Comparison of ENCODE assay signal across 9 cellular contexts in the genomic region with DNA sequence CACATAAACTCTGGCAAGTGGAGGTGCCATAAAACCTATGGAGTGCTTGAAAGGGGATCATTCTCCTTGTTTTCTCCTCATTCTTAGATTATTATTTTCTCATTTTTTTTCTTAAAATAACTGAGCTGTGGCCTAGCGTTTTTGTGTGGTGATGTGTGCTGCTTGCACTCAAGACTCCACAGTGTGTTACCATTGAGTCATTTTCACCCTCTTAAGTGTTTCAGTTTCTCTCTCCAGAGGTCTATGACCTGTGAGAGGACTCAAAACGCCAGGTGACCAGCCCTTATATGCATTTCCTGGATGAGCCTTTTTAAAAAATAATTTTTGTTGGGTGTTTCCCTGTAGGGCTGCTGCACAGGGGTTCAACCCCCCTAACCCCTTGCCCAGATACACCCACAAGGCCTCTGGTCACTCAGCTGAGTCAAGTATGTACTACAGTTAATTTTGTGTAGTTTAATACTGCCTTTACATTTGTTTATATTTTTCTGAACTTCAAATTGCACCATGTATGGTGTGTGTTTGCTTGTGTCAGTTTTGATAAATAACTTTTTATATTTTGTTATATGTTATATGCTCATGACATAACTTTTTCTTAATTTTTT. TPM values are rescaled to one million over a fixed set of nuclear protein-coding genes. Genes with fewer than 3 reads are reported as not detected.
DNase-seq lines count a peak whose midpoint lies in the region; ATAC-seq and TF ChIP-seq lines count a peak whose summit lies in the region.
"Had no signal": no experiment of that assay in that cellular context is flagged by ENCODE, and none has a peak within 500 bp of the region (broad histone marks: within the 10 kb centered on the region; RNA-seq: fewer than 3 reads in every experiment).

No MANE protein-coding gene starts in this region.

- POLR2A ChIA-PET in HEK293T (lab: Yijun Ruan, JAX) = no interaction called here

- H2BK120ac ChIP-seq in mesenchymal stem cell (ENCODE audit: low read depth, low read length) = no peak overlapping the region

- no peak overlapping the region for H3K4me2 ChIP-seq in mesenchymal stem cell (ENCODE audit: low read length, poor library complexity, severe bottlenecking)

- intact Hi-C loops in esophagus muscularis mucosa (cut with DNase I) = no loop called here

- H3K9ac ChIP-seq in mesenchymal stem cell (ENCODE audit: low read length) = no peak overlapping the region

- no peak overlapping the region for H4K8ac ChIP-seq in mesenchymal stem cell (ENCODE audit: low read length)

- H3K4me3 ChIP-seq in mesenchymal stem cell (ENCODE audit: insufficient read depth in 1 of 2, low read depth in 1 of 2, low read length in 2 of 2) = no peak overlapping the region
- no peak overlapping the region for H3K4me3 ChIP-seq in esophagus muscularis mucosa

- H2BK15ac ChIP-seq in mesenchymal stem cell (ENCODE audit: low read depth, poor library complexity, severe bottlenecking) = no peak overlapping the region

- DNase-seq in mesenchymal stem cell (peak; percentile 7), esophagus muscularis mucosa (ENCODE audit: extremely low spot score) (no peak), NCI-H82 (lab: John Stamatoyannopoulos, UW) (no peak), HEK293T (ENCODE audit: extremely low spot score) (no peak), activated gamma-delta T cell treated with Interleukin-2 at 50 U/mL for 16 hours (no peak)
- DNase-seq: NCI-H2171 had no signal

- H3K27me3 ChIP-seq in mesenchymal stem cell (ENCODE audit: control insufficient read depth in 1 of 2, insufficient read depth in 1 of 2, low read length in 2 of 2) (no peaks in the 10 kb centered on the region), esophagus muscularis mucosa (no peaks in the 10 kb centered on the region)

- H3K4me1 ChIP-seq in mesenchymal stem cell (ENCODE audit: control insufficient read depth, insufficient read depth, low read depth, low read length) (no peaks in the 10 kb centered on the region), esophagus muscularis mucosa (no peaks in the 10 kb centered on the region)

- TF ChIP-seq POLR2A in esophagus muscularis mucosa (IDR thresholded peaks at IDR 0.05; ENCODE audit: low read depth) = no peak

- TF ChIP-seq CTCF in esophagus muscularis mucosa (IDR thresholded peaks at IDR 0.05) = no peak

- H2BK5ac ChIP-seq in mesenchymal stem cell (ENCODE audit: low read depth, low read length, poor library complexity, severe bottlenecking) = no peak overlapping the region

- no peak overlapping the region for H3K4ac ChIP-seq in mesenchymal stem cell (ENCODE audit: low read depth in 1 of 2, low read length in 2 of 2)

- H3K27ac ChIP-seq in mesenchymal stem cell (ENCODE audit: low read length, poor library complexity, severe bottlenecking) (no peak overlapping the region), esophagus muscularis mucosa (replicated peaks in 1 of 4) (no peak overlapping the region)

- no CpG with 5 or more reads among the region's 2 CpGs for WGBS in mesenchymal stem cell
- WGBS in esophagus muscularis mucosa = 64% methylated on average over 2 of the region's 2 CpGs

- H3K36me3 ChIP-seq in mesenchymal stem cell (ENCODE audit: control insufficient read depth in 1 of 2, insufficient read depth in 2 of 2, low read depth in 1 of 2, low read length in 2 of 2) = no peaks in the 10 kb centered on the region
- H3K36me3 ChIP-seq in esophagus muscularis mucosa = no peaks in the 10 kb centered on the region

- no peak overlapping the region for H2AK5ac ChIP-seq in mesenchymal stem cell (ENCODE audit: low read length, severe bottlenecking)

- no peak overlapping the region for H3K14ac ChIP-seq in mesenchymal stem cell (ENCODE audit: low read length in 2 of 2)

- CTCF ChIA-PET in HEK293T (lab: Yijun Ruan, JAX) = no interaction called here

- H2BK12ac ChIP-seq in mesenchymal stem cell (ENCODE audit: low read length in 2 of 2) = no peak overlapping the region

- ATAC-seq in GM18873 (IDR thresholded peaks at IDR 0.05; ENCODE audit: low FRiP score, unreplicated experiment) = peak; percentile 99
- ATAC-seq in GM21723 (IDR thresholded peaks at IDR 0.05; ENCODE audit: unreplicated experiment) = peak; percentile 100
- peak; percentile 97 for ATAC-seq in HG03469 (IDR thresholded peaks at IDR 0.05; ENCODE audit: unreplicated experiment)

- H3K9me3 ChIP-seq in mesenchymal stem cell (ENCODE audit: control insufficient read depth, low read length) (peaks cover 2% of the 10 kb centered on the region), esophagus muscularis mucosa (no peaks in the 10 kb centered on the region)

- H2AFZ ChIP-seq in mesenchymal stem cell (ENCODE audit: low read depth, low read length) = no peak overlapping the region

- no peak overlapping the region for H4K91ac ChIP-seq in mesenchymal stem cell (ENCODE audit: low read length)

- no peak overlapping the region for H3K18ac ChIP-seq in mesenchymal stem cell (ENCODE audit: low read depth in 1 of 2, low read length in 2 of 2)

- H3K23ac ChIP-seq in mesenchymal stem cell (ENCODE audit: low read length in 2 of 2) = no peak overlapping the region

- H3K79me1 ChIP-seq in mesenchymal stem cell (replicated peaks; ENCODE audit: low read length, poor library complexity, severe bottlenecking) = no peaks in the 10 kb centered on the region

- TF ChIP-seq EP300 in esophagus muscularis mucosa (IDR thresholded peaks at IDR 0.05) = no peak

TF ChIP-seq in HEK293T, 16 proteins besides CTCF, POLR2A, EP300 and RAD21:
- no peak for TF ChIP-seq BHLHE40 (IDR thresholded peaks at IDR 0.05; ENCODE audit: borderline replicate concordance)
- TF ChIP-seq HDGF (IDR thresholded peaks at IDR 0.05; ENCODE audit: borderline replicate concordance) = no peak
- no peak for TF ChIP-seq FOXK2 (IDR thresholded peaks at IDR 0.05)
- no peak for TF ChIP-seq CTBP1 (IDR thresholded peaks at IDR 0.05; ENCODE audit: borderline replicate concordance)
- no peak for TF ChIP-seq L3MBTL2 (conservative IDR thresholded peaks at IDR 0.05)
- TF ChIP-seq, protein P1, sequence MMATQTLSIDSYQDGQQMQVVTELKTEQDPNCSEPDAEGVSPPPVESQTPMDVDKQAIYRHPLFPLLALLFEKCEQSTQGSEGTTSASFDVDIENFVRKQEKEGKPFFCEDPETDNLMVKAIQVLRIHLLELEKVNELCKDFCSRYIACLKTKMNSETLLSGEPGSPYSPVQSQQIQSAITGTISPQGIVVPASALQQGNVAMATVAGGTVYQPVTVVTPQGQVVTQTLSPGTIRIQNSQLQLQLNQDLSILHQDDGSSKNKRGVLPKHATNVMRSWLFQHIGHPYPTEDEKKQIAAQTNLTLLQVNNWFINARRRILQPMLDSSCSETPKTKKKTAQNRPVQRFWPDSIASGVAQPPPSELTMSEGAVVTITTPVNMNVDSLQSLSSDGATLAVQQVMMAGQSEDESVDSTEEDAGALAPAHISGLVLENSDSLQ (IDR thresholded peaks at IDR 0.05) = no peak
- TF ChIP-seq ARNT (IDR thresholded peaks at IDR 0.05) = no peak
- no peak for TF ChIP-seq ZNF384 (IDR thresholded peaks at IDR 0.05)
- no peak for TF ChIP-seq SP1 (IDR thresholded peaks at IDR 0.05)
- no peak for TF ChIP-seq ELF4 (IDR thresholded peaks at IDR 0.05)
- no peak for TF ChIP-seq LEF1 (IDR thresholded peaks at IDR 0.05; ENCODE audit: borderline replicate concordance)
- no peak for TF ChIP-seq TARDBP (IDR thresholded peaks at IDR 0.05)

RNA-seq across cellular contexts. Expression of a gene that starts 15.4 kb away (rescaled TPM):
- not detected for polyA plus RNA-seq in mesenchymal stem cell (2013, experiment 1 of 2)
- polyA plus RNA-seq in mesenchymal stem cell (2013, experiment 2 of 2) = not detected
- total RNA-seq in esophagus muscularis mucosa = 1 to 10 TPM in 1 of 4 donors, not detected in 3; 1.5 TPM

RNA-seq across cellular contexts. Expression of a gene that starts 47.1 kb away (rescaled TPM):
- polyA plus RNA-seq in mesenchymal stem cell (2013, experiment 1 of 2) = 51.1 TPM
- polyA plus RNA-seq in mesenchymal stem cell (2013, experiment 2 of 2) = 54.1 TPM
- total RNA-seq in esophagus muscularis mucosa = 10 to 100 TPM; 41.3 to 60.3 (median 57.2) TPM

RNA-seq across cellular contexts. Expression of a gene that starts 47.2 kb away (rescaled TPM):
- polyA plus RNA-seq in mesenchymal stem cell (2013, experiment 1 of 2) = 22.8 TPM
- 25.0 TPM for polyA plus RNA-seq in mesenchymal stem cell (2013, experiment 2 of 2)
- total RNA-seq in esophagus muscularis mucosa = 10 to 100 TPM; 18.6 to 28.7 (median 22.8) TPM
